23 cellular contexts compared by ENCODE assay signal in the genomic region with DNA sequence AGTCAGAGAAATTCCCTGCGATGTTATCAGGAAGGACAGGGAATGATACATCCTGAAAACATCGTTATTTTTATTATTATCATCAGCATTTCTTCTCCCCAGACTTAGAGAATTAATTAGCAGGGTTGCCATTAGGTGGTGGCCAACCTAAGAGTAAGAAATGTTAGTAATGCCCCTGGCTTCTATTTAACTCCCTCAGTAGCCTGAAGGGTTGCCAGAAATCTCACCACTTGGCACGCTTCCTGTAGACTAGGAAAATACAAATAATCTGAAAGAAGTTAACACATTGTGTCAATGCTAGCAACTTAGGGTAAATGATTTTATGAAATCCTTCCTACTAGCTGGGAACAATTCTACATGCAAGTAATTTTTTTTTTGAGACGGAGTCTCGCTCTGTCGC. TPM values are rescaled to one million over a fixed set of nuclear protein-coding genes. Genes with fewer than 3 reads are reported as not detected.
DNase-seq lines count a peak whose midpoint lies in the region; ATAC-seq, FAIRE-seq and TF ChIP-seq lines count a peak whose summit lies in the region.
"Had no signal": no experiment of that assay in that cellular context is flagged by ENCODE, and none has a peak within 500 bp of the region (broad histone marks: within the 10 kb centered on the region; RNA-seq: fewer than 3 reads in every experiment).

No MANE protein-coding gene starts in this region.

- peak overlapping the region in 1 of 8 donors; percentile 57 for H3K27ac Mint-ChIP-seq in CD8-positive, alpha-beta memory T cell
- H3K27ac Mint-ChIP-seq: activated B cell treated with CpG ODN at 0.5 μM for 24 hours; activated CD8-positive, alpha-beta T cell treated with anti-CD3 and anti-CD28 coated beads, Interleukin-2, amount 10 ng/mL, durations not matched to agents 7 days and 5 days; activated naive CD8-positive, alpha-beta T cell; memory B cell; natural killer cell treated with Interleukin-12 subunit alpha and Interleukin-12 subunit beta and Interleukin-15 and Interleukin-18, amount 100 ng/mL, for 72 hours; T-helper 17 cell had no signal

- FAIRE-seq in GM12892 (lab: Jason Lieb, UNC), result no peak
- FAIRE-seq: GM19239 had no signal

- no peak for TF ChIP-seq POLR2A in GM12892 (IDR thresholded peaks at IDR 0.05; ENCODE audit: low read depth, low read length)

- no peak overlapping the region for H3K4me3 Mint-ChIP-seq in CD8-positive, alpha-beta memory T cell
- H3K4me3 Mint-ChIP-seq: activated B cell treated with CpG ODN at 0.5 μM for 24 hours; activated CD8-positive, alpha-beta T cell treated with anti-CD3 and anti-CD28 coated beads, Interleukin-2, amount 10 ng/mL, durations not matched to agents 7 days and 5 days; activated naive CD8-positive, alpha-beta T cell; CD8-positive, alpha-beta T cell; memory B cell; natural killer cell treated with Interleukin-12 subunit alpha and Interleukin-12 subunit beta and Interleukin-15 and Interleukin-18, amount 100 ng/mL, for 72 hours; T-helper 17 cell had no signal

- H3K27me3 ChIP-seq in PC-9 (ENCODE audit: insufficient read depth, low read depth), result no peaks in the 10 kb centered on the region
- H3K27me3 ChIP-seq in psoas muscle (ENCODE audit: insufficient read depth in 3 of 3, low read length in 2 of 3), result no peaks in the 10 kb centered on the region
- no peaks in the 10 kb centered on the region for H3K27me3 ChIP-seq in CD8-positive, alpha-beta memory T cell (ENCODE audit: insufficient read depth, low read length, poor library complexity, severe bottlenecking)
- H3K27me3 ChIP-seq: upper lobe of right lung had no signal

- peaks cover 2 to 22% (median 10%) of the 10 kb centered on the region in 3 donors for H3K36me3 Mint-ChIP-seq in CD8-positive, alpha-beta memory T cell
- H3K36me3 Mint-ChIP-seq: memory B cell; natural killer cell treated with Interleukin-12 subunit alpha and Interleukin-12 subunit beta and Interleukin-15 and Interleukin-18, amount 100 ng/mL, for 72 hours had no signal

- no peak overlapping the region for H2AFZ ChIP-seq in PC-9

- 52 to 70% (median 63%) methylated on average over 3 to 6 of the region's 6 CpGs for WGBS in psoas muscle, 3 donors

- H4K20me1 ChIP-seq in PC-9 (ENCODE audit: insufficient read depth), result no peaks in the 10 kb centered on the region

- peaks cover 12% of the 10 kb centered on the region; the same call in 1 of the 2 replicates for H3F3A ChIP-seq in PC-9 (ENCODE audit: insufficient read depth, low read depth)

- CTCF ChIA-PET in HEK293 (lab: Yijun Ruan, JAX), result no interaction called here
- CTCF ChIA-PET in PC-9 (lab: Charles Lee), result interaction anchor here (0.5 kb wide), 1 partner anchor 1290 kb away, joined by 3 read pairs; no protein-coding TSS in a partner anchor
- CTCF ChIA-PET in CD8-positive, alpha-beta memory T cell (lab: Charles Lee), result interaction anchor here (2.6 kb wide), 1 partner anchor 46 kb away, joined by 8 read pairs; a partner anchor contains a TSS

- peaks cover 0 to 9% (median 0%) of the 10 kb centered on the region in 3 donors for H3K4me1 Mint-ChIP-seq in CD8-positive, alpha-beta memory T cell
- H3K4me1 Mint-ChIP-seq: memory B cell had no signal

- ATAC-seq in psoas muscle (no peak), HG03565 (IDR thresholded peaks at IDR 0.05; ENCODE audit: unreplicated experiment) (no peak)
- ATAC-seq: activated CD8-positive, alpha-beta T cell treated with anti-CD3 and anti-CD28 coated beads, Interleukin-2, amount 10 ng/mL, durations not matched to agents 7 days and 5 days; CD8-positive, alpha-beta T cell; natural killer cell treated with Interleukin-12 subunit alpha and Interleukin-12 subunit beta and Interleukin-15 and Interleukin-18, amount 100 ng/mL, for 72 hours; T-helper 17 cell had no signal

- H3K4me3 ChIP-seq in HEK293 (ENCODE audit: low read depth, low read length) (no peak overlapping the region), PC-9 (no peak overlapping the region), psoas muscle (no peak overlapping the region)
- no peak overlapping the region for H3K4me3 ChIP-seq in CD8-positive, alpha-beta memory T cell (ENCODE audit: low read length)
- H3K4me3 ChIP-seq: upper lobe of right lung had no signal

- H3K4me2 ChIP-seq in PC-9, result peak overlapping the region; percentile 4; the same call in 1 of the 2 replicates

- no peak for DNase-seq in PC-9
- no peak for DNase-seq in epithelial cell of prostate (ENCODE audit: low read depth, low spot score)
- no peak for DNase-seq in psoas muscle
- DNase-seq in CD8-positive, alpha-beta memory T cell, result no peak
- DNase-seq in dedifferentiated amniotic fluid mesenchymal stem cell (ENCODE audit: extremely low spot score), result no peak
- no peak for DNase-seq in GM12892 (ENCODE audit: insufficient read length)
- DNase-seq: activated B cell treated with CpG ODN at 0.5 μM for 24 hours; activated CD8-positive, alpha-beta T cell treated with anti-CD3 and anti-CD28 coated beads, Interleukin-2, amount 10 ng/mL, durations not matched to agents 7 days and 5 days; activated T-cell treated with anti-CD3 and anti-CD28 coated beads, Interleukin-2, amount 50 U/mL, for 48 hours; CD8-positive, alpha-beta T cell; effector CD4-positive, alpha-beta T cell; H7; NCI-H187 treated with DMSO at 0.1 percent for 48 hours; retina; stimulated activated naive CD8-positive, alpha-beta T cell treated with anti-CD3 and anti-CD28 coated beads, Interleukin-15, Interleukin-2, amounts not matched to agents 100 U/mL and 50 U/mL, for 24 hours; T-helper 17 cell; upper lobe of right lung had no signal

- no peaks in the 10 kb centered on the region for H3K9me3 Mint-ChIP-seq in CD8-positive, alpha-beta memory T cell
- H3K9me3 Mint-ChIP-seq: activated B cell treated with CpG ODN at 0.5 μM for 24 hours; CD8-positive, alpha-beta T cell; memory B cell; natural killer cell treated with Interleukin-12 subunit alpha and Interleukin-12 subunit beta and Interleukin-15 and Interleukin-18, amount 100 ng/mL, for 72 hours had no signal

- TF ChIP-seq CTCF in HEK293 (tag by site-specific recombination; IDR thresholded peaks at IDR 0.05) (no peak), PC-9 (conservative IDR thresholded peaks at IDR 0.05) (no peak), psoas muscle (IDR thresholded peaks at IDR 0.05) (no peak)

- no peaks in the 10 kb centered on the region; the same call in 1 of the 2 replicates for H3K4me1 ChIP-seq in HEK293 (ENCODE audit: control insufficient read depth, insufficient read depth, low read length)
- peaks cover 25% of the 10 kb centered on the region for H3K4me1 ChIP-seq in PC-9 (replicated peaks; ENCODE audit: insufficient read depth)
- H3K4me1 ChIP-seq in psoas muscle, result peaks cover 7% of the 10 kb centered on the region
- no peaks in the 10 kb centered on the region for H3K4me1 ChIP-seq in CD8-positive, alpha-beta memory T cell (ENCODE audit: insufficient read depth, low read length)
- H3K4me1 ChIP-seq: upper lobe of right lung had no signal

- H3K79me2 ChIP-seq in PC-9 (ENCODE audit: low read depth), result no peaks in the 10 kb centered on the region

- H3K27ac ChIP-seq in HEK293 (ENCODE audit: extremely low read depth, low read depth, low read length) (no peak overlapping the region), PC-9 (no peak overlapping the region; the same call in 1 of the 2 replicates), epithelial cell of prostate (peak overlapping the region; percentile 86), psoas muscle (peak overlapping the region; percentile 34)
- H3K27ac ChIP-seq in CD8-positive, alpha-beta memory T cell (ENCODE audit: low read depth, low read length), result no peak overlapping the region
- H3K27ac ChIP-seq: upper lobe of right lung had no signal

- no peaks in the 10 kb centered on the region for H3K9me2 ChIP-seq in PC-9 (ENCODE audit: insufficient read depth)

- H3K9me3 ChIP-seq in HEK293 (ENCODE audit: control insufficient read depth, insufficient read depth, low read depth, low read length) (no peaks in the 10 kb centered on the region), PC-9 (ENCODE audit: insufficient read depth, low read depth) (no peaks in the 10 kb centered on the region), psoas muscle (no peaks in the 10 kb centered on the region)
- no peaks in the 10 kb centered on the region for H3K9me3 ChIP-seq in CD8-positive, alpha-beta memory T cell (ENCODE audit: low read length)
- H3K9me3 ChIP-seq: upper lobe of right lung had no signal

- no TSS peak for BruUV-seq in PC-9 (replicated peaks; lab: Mats Ljungman, UMichigan)

- intact Hi-C loops in PC-9 (cut with micrococcal nuclease; ENCODE audit: unreplicated experiment) (no loop called here), psoas muscle (cut with DNase I) (no loop called here)

- H3K36me3 ChIP-seq in HEK293 (ENCODE audit: control insufficient read depth in 2 of 2, insufficient read depth in 1 of 2, low read length in 2 of 2) (no peaks in the 10 kb centered on the region), PC-9 (ENCODE audit: low read depth) (no peaks in the 10 kb centered on the region), psoas muscle (ENCODE audit: insufficient read depth in 1 of 2, low read depth in 1 of 2) (peaks cover 4 to 17% of the 10 kb centered on the region in 2 donors)
- no peaks in the 10 kb centered on the region for H3K36me3 ChIP-seq in CD8-positive, alpha-beta memory T cell (ENCODE audit: insufficient read depth, low read length)
- H3K36me3 ChIP-seq: upper lobe of right lung had no signal

- H3K27me3 Mint-ChIP-seq in CD8-positive, alpha-beta memory T cell, result peaks cover 0 to 2% of the 10 kb centered on the region in 2 donors
- H3K27me3 Mint-ChIP-seq: activated B cell treated with CpG ODN at 0.5 μM for 24 hours; activated naive CD8-positive, alpha-beta T cell; memory B cell; natural killer cell treated with Interleukin-12 subunit alpha and Interleukin-12 subunit beta and Interleukin-15 and Interleukin-18, amount 100 ng/mL, for 72 hours had no signal

- POLR2A ChIA-PET in HEK293 (lab: Yijun Ruan, JAX) (no interaction called here), PC-9 (lab: Charles Lee; ENCODE audit: unreplicated experiment) (no interaction called here)
- POLR2A ChIA-PET in CD8-positive, alpha-beta memory T cell (lab: Charles Lee), result no interaction called here

TF ChIP-seq in HEK293, 187 proteins besides CTCF, POLR2A, EP300 and RAD21:
- TF ChIP-seq ZNF404 (tag by site-specific recombination; IDR thresholded peaks at IDR 0.05) (no peak), ZNF571 (tag by site-specific recombination; IDR thresholded peaks at IDR 0.05) (no peak), ZNF140 (tag by site-specific recombination; IDR thresholded peaks at IDR 0.05) (no peak), OSR2 (tag by site-specific recombination; IDR thresholded peaks at IDR 0.05) (peak; percentile 48; the same call in 1 of the 2 replicates)

RNA-seq across cellular contexts. Expression of a gene that starts 45.5 kb away (rescaled TPM):
- total RNA-seq in PC-9 (2021) (8.0 and 8.1 TPM in 2 replicates), psoas muscle (10 to 100 TPM; 29.0 to 55.3 (median 41.3) TPM)
- polyA plus RNA-seq in psoas muscle, result 10 to 100 TPM in 2 of 3 donors, 1 to 10 TPM in 1; 9.8 to 22.5 (median 20.1) TPM
- 10 to 100 TPM; 29.6 to 30.1 TPM for total RNA-seq in CD8-positive, alpha-beta memory T cell
- polyA plus RNA-seq in CD8-positive, alpha-beta memory T cell, result 11.1 TPM
- polyA plus RNA-seq in GM12892 (2012; ENCODE audit: missing spikeins), result 8.5 TPM

Comparison
In these comparisons a context has a peak if more than half of its experiments do, and no peak if none do; other contexts are left out.
1. H3K27ac ChIP-seq: peak in epithelial cell of prostate (single experiment) and psoas muscle (single experiment); none in HEK293 (single experiment), PC-9 (single experiment) and CD8-positive, alpha-beta memory T cell (single experiment).